Comparison of ENCODE assay signal across 8 cellular contexts in genomic region chr12:5965950-5966383, GRCh38. TPM values are rescaled to one million over a fixed set of nuclear protein-coding genes. Genes with fewer than 3 reads are reported as not detected.
DNase-seq lines count a peak whose midpoint lies in the region; ATAC-seq, FAIRE-seq and TF ChIP-seq lines count a peak whose summit lies in the region.

No MANE protein-coding gene starts in this region.

- FAIRE-seq in GM19239 (lab: Jason Lieb, UNC), result no peak

- no peak overlapping the region for H3K27ac Mint-ChIP-seq in natural killer cell

- no peaks in the 10 kb centered on the region for H3K4me1 Mint-ChIP-seq in natural killer cell

- H3K4me3 ChIP-seq in esophagus squamous epithelium (no peak overlapping the region), tibial artery (no peak overlapping the region)

- peak; percentile 73 to 90 (median 80) for ATAC-seq in natural killer cell

- H3K4me3 Mint-ChIP-seq in natural killer cell, result no peak overlapping the region

- WGBS in esophagus squamous epithelium, 2 donors, result 30 to 44% methylated on average over 8 to 9 of the region's 9 CpGs

- no peaks in the 10 kb centered on the region for H3K36me3 Mint-ChIP-seq in natural killer cell

- peaks cover 13 to 20% of the 10 kb centered on the region in 2 donors for H3K27me3 Mint-ChIP-seq in natural killer cell (ENCODE audit: low read depth in 2 of 2)

- H3K27me3 ChIP-seq in esophagus squamous epithelium (peaks cover 0 to 10% (median 0%) of the 10 kb centered on the region in 4 donors), tibial artery (peaks cover 0 to 10% of the 10 kb centered on the region in 2 donors)

- H3K4me1 ChIP-seq in esophagus squamous epithelium, result peaks cover 0 to 15% (median 0%) of the 10 kb centered on the region in 3 donors
- no peaks in the 10 kb centered on the region for H3K4me1 ChIP-seq in tibial artery

- H3K36me3 ChIP-seq in esophagus squamous epithelium, result peaks cover 0 to 36% (median 0%) of the 10 kb centered on the region in 3 donors
- H3K36me3 ChIP-seq in tibial artery, result no peaks in the 10 kb centered on the region

- intact Hi-C loops in esophagus squamous epithelium (cut with DNase I) (no loop called here), natural killer cell (cut with micrococcal nuclease) (loop anchor here (1.0 kb wide), 1 partner anchor 74 kb away; no protein-coding TSS in a partner anchor), tibial artery (cut with DNase I; ENCODE audit: low total_unique reads) (no loop called here)

- peak; percentile 40 to 81 (median 62) for TF ChIP-seq CTCF in esophagus squamous epithelium (IDR thresholded peaks at IDR 0.05)
- peak; percentile 60 for TF ChIP-seq CTCF in natural killer cell (IDR thresholded peaks at IDR 0.05)
- peak; percentile 60 to 80 for TF ChIP-seq CTCF in tibial artery (IDR thresholded peaks at IDR 0.05)

- TF ChIP-seq POLR2A in esophagus squamous epithelium (IDR thresholded peaks at IDR 0.05), result no peak

- H3K27ac ChIP-seq in esophagus squamous epithelium (no peak overlapping the region), tibial artery (no peak overlapping the region)

- H3K9me3 ChIP-seq in esophagus squamous epithelium, result no peaks in the 10 kb centered on the region
- H3K9me3 ChIP-seq in tibial artery, result no peaks in the 10 kb centered on the region

- H3K9me3 Mint-ChIP-seq in natural killer cell, result no peaks in the 10 kb centered on the region

- peak; percentile 79 for DNase-seq in AG08396 (ENCODE audit: low spot score)
- DNase-seq in GM19239 (ENCODE audit: insufficient read length, low spot score), result peak; percentile 52
- peak; percentile 78 for DNase-seq in NCI-H2171 treated with DMSO at 0.1 percent for 48 hours (lab: John Stamatoyannopoulos, UW)
- DNase-seq in activated CD8-positive, alpha-beta memory T cell treated with anti-CD3 and anti-CD28 coated beads for 48 hours (ENCODE audit: low read depth in 2 of 3, low spot score in 2 of 3), result peak in 2 of 3 experiments; percentile 9 to 13
- DNase-seq in esophagus squamous epithelium (lab: John Stamatoyannopoulos, UW), result no peak
- no peak for DNase-seq in natural killer cell
- peak in 1 of 2 donors; percentile 38 for DNase-seq in tibial artery
- no peak for DNase-seq in NCI-H526 treated with DMSO at 0.1 percent for 48 hours (lab: John Stamatoyannopoulos, UW)

RNA-seq across cellular contexts. Expression of gene ANO2, which starts 20.9 kb away (rescaled TPM):
- 10 to 100 TPM in 1 of 4 donors, 1 to 10 TPM in 2, under 1 TPM in 1; 0.49 to 11.8 (median 3.1) TPM for total RNA-seq in esophagus squamous epithelium
- total RNA-seq in natural killer cell, result not detected

Comparison
In these comparisons a context has a peak if more than half of its experiments do, and no peak if none do; other contexts are left out.
1. DNase-seq: peak in AG08396 (single experiment), GM19239 (single experiment), NCI-H2171 treated with DMSO at 0.1 percent for 48 hours (single experiment) and activated CD8-positive, alpha-beta memory T cell treated with anti-CD3 and anti-CD28 coated beads for 48 hours (2 of 3); none in esophagus squamous epithelium (single experiment), natural killer cell (single experiment) and NCI-H526 treated with DMSO at 0.1 percent for 48 hours (single experiment).
2. Peak in every context shown above with its lines, with median percentiles within 50 percentile points of each other: CTCF ChIP-seq.